ENCODE assay signal across 8 cellular contexts in the genomic region with DNA sequence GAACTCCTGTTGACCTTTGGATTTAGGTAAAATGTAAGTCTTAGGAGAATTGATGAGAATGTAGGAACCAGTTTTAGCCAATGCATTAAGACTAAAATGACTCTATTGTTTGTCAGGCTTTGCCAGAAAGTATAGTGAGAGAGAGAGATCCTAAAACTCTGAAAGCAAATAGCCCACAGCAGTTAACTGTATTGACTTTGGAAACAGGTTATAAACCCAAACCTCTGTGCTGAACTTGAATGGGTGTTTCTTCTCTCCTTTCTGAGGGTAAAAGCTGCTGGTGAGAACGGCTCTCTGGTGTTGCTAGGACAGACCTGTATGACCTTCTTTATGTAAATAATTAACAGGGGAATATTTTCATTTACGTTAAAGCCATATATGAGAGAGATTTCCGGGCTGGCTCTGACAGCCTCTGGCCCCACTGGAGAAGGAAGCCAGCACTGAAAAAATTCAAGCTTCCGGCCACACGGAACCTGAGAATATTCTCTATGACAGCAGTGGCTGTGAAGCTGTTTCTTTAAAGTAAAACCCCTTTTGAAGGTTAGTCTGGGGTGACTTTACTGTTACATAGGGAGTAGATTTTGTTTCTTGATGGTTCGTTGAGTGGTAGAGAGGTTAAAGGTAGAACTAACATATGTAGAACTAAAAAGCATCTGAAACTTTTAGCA.
DNase-seq lines count a peak whose midpoint lies in the region; ATAC-seq and TF ChIP-seq lines count a peak whose summit lies in the region.

No MANE protein-coding gene starts in this region.

- peaks cover 25% of the 10 kb centered on the region for H4K20me1 ChIP-seq in osteoblast (ENCODE audit: insufficient read depth, low read length)

- peak overlapping the region in 3 of 5 donors; percentile 43 to 93 (median 92) for H3K27ac ChIP-seq in adrenal gland
- peak overlapping the region; percentile 30 for H3K27ac ChIP-seq in osteoblast (ENCODE audit: low read depth, low read length)

- no peak overlapping the region for H2AFZ ChIP-seq in osteoblast (ENCODE audit: low read length)

- TF ChIP-seq CTCF in adrenal gland (IDR thresholded peaks at IDR 0.05): no peak
- TF ChIP-seq CTCF in osteoblast (IDR thresholded peaks at IDR 0.05; ENCODE audit: extremely low read depth, low read depth, low read length): no peak

- no peak for TF ChIP-seq POLR2A in adrenal gland (IDR thresholded peaks at IDR 0.05)

- H3K4me1 ChIP-seq in adrenal gland (replicated peaks in 1 of 2) (peaks cover 40 to 99% of the 10 kb centered on the region in 2 donors), osteoblast (ENCODE audit: insufficient read depth, low read length) (peaks cover 37% of the 10 kb centered on the region)

- no peak overlapping the region for H3K4me3 ChIP-seq in adrenal gland
- no peak overlapping the region for H3K4me3 ChIP-seq in osteoblast (ENCODE audit: insufficient read depth, low read length)

- no peaks in the 10 kb centered on the region for H3K27me3 ChIP-seq in adrenal gland
- no peaks in the 10 kb centered on the region for H3K27me3 ChIP-seq in osteoblast (ENCODE audit: insufficient read depth, low read length)

- DNase-seq in KG1 (lab: John Stamatoyannopoulos, UW) (peak; percentile 78), adrenal gland (no peak), osteoblast (ENCODE audit: insufficient read length, low spot score, missing footprints) (no peak), AG08396 (ENCODE audit: low spot score) (no peak), left ventricle myocardium superior (no peak), SKM-1 (lab: John Stamatoyannopoulos, UW; ENCODE audit: unreplicated experiment) (no peak)

- no peak overlapping the region for H3K4me2 ChIP-seq in osteoblast (ENCODE audit: insufficient read depth, low read length)

- H3K9me3 ChIP-seq in adrenal gland (replicated peaks in 1 of 3) (no peaks in the 10 kb centered on the region), osteoblast (ENCODE audit: low read depth, low read length) (no peaks in the 10 kb centered on the region)

- WGBS in adrenal gland, 4 donors: 30 to 57% (median 39%) methylated on average over 6 of the region's 6 CpGs

- intact Hi-C loops in adrenal gland (cut with DNase I): no loop called here
- intact Hi-C loops in left ventricle myocardium superior (cut with micrococcal nuclease): no loop called here

- no peaks in the 10 kb centered on the region for H3K36me3 ChIP-seq in adrenal gland (replicated peaks in 1 of 2)
- H3K36me3 ChIP-seq in osteoblast (ENCODE audit: insufficient read depth, low read length): no peaks in the 10 kb centered on the region

- peak; percentile 76 for ATAC-seq in GM18498 (IDR thresholded peaks at IDR 0.05; ENCODE audit: unreplicated experiment)
- peak; percentile 81 for ATAC-seq in GM21576 (IDR thresholded peaks at IDR 0.05; ENCODE audit: unreplicated experiment)
- ATAC-seq in left ventricle myocardium superior: no peak

- H3K79me2 ChIP-seq in osteoblast (ENCODE audit: insufficient read depth, low read length): peaks cover 97% of the 10 kb centered on the region
